Comparison of ENCODE assay signal across 17 cellular contexts in the genomic region with DNA sequence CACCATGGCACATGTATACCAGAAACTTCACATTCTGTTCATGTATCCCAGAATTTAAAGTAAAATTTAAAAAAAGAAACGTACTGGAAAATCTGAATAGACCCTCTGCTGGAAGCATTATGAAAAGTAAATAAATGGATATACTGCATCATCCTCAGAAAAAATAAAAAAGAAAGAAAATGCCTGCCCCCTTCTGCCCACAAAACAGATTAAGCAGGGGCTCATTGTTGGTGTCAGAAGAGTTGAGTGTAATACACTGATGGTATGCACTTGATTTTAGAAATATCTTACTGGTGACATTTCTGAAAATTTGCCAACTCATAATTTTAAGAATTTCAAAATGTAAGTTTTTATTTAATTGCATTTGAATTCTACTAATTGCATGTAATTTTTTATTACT.
DNase-seq lines count a peak whose midpoint lies in the region; ATAC-seq and TF ChIP-seq lines count a peak whose summit lies in the region.
"Had no signal": no experiment of that assay in that cellular context is flagged by ENCODE, and none has a peak within 500 bp of the region (broad histone marks: within the 10 kb centered on the region; RNA-seq: fewer than 3 reads in every experiment).

No MANE protein-coding gene starts in this region.

- no TSS peak for BruUV-seq in Caco-2 (replicated peaks; lab: Mats Ljungman, UMichigan)

- POLR2A ChIA-PET in Caco-2 (lab: Charles Lee) = no interaction called here

- peaks cover 17% of the 10 kb centered on the region for H3K4me1 Mint-ChIP-seq in GM23338
- no peaks in the 10 kb centered on the region for H3K4me1 Mint-ChIP-seq in Caco-2 (ENCODE audit: low read depth, unreplicated experiment)

- H2AFZ ChIP-seq in GM23338 = no peak overlapping the region

- TF ChIP-seq CTCF in GM23338 (conservative IDR thresholded peaks at IDR 0.05; ENCODE audit: low read depth in 2 of 2) (no peak; a peak in 1 of 4 replicates), VCaP (conservative IDR thresholded peaks at IDR 0.05) (no peak), Caco-2 (IDR thresholded peaks at IDR 0.05; ENCODE audit: insufficient read depth in 1 of 2, low read depth in 1 of 2, low read length in 1 of 2, severe bottlenecking in 1 of 2, unreplicated experiment in 1 of 2) (no peak)

- H3K27ac ChIP-seq in GM23338 (ENCODE audit: low read depth) = peak overlapping the region; percentile 91
- H3K27ac ChIP-seq in VCaP = peak overlapping the region; percentile 78
- H3K27ac ChIP-seq in iPS-20b (ENCODE audit: low read length) = peak overlapping the region; percentile 91
- H3K27ac ChIP-seq: BLaER1 had no signal

- H3K9me3 Mint-ChIP-seq in GM23338 = peaks cover 19% of the 10 kb centered on the region
- no peaks in the 10 kb centered on the region for H3K9me3 Mint-ChIP-seq in Caco-2 (ENCODE audit: unreplicated experiment)
- H3K9me3 Mint-ChIP-seq: CD8-positive, alpha-beta memory T cell had no signal

- in situ Hi-C loops in KBM-7 (cut with MboI; ENCODE audit: low pct_unique_long_range_greater_than_20kb, low sequenced_read_pairs) = no loop called here

- no peaks in the 10 kb centered on the region for H3F3A ChIP-seq in GM23338 (replicated peaks; ENCODE audit: low read depth)

- no peaks in the 10 kb centered on the region; the same call in 1 of the 2 replicates for H3K9me3 ChIP-seq in iPS-20b (ENCODE audit: insufficient read depth, low read depth, low read length)
- peaks cover 21% of the 10 kb centered on the region; the same call in 1 of the 2 replicates for H3K9me3 ChIP-seq in Caco-2

- H3K4me1 ChIP-seq in GM23338 (ENCODE audit: insufficient read depth) (peaks cover 9% of the 10 kb centered on the region), iPS-20b (ENCODE audit: insufficient read depth, low read length) (peaks cover 7% of the 10 kb centered on the region), Caco-2 (peaks cover 6% of the 10 kb centered on the region; the same call in 1 of the 2 replicates)
- H3K4me1 ChIP-seq: BLaER1 had no signal

- DNase-seq in GM23338 (ENCODE audit: low spot score) = no peak
- DNase-seq in KBM-7 = peak; percentile 7
- DNase-seq in NCI-H345 treated with DMSO at 0.1 percent for 48 hours (lab: John Stamatoyannopoulos, UW; ENCODE audit: unreplicated experiment) = no peak
- DNase-seq in NCI-H748 treated with DMSO at 0.1 percent for 48 hours (lab: John Stamatoyannopoulos, UW) = no peak
- no peak for DNase-seq in Caco-2
- DNase-seq: CD8-positive, alpha-beta memory T cell; DMS 273 treated with DMSO at 0.1 percent for 48 hours; NCI-H1048; NCI-H1694; NCI-H345; NCI-H69; SHP77; T-helper 17 cell had no signal

- no peak overlapping the region for H3K4me3 Mint-ChIP-seq in GM23338
- no peak overlapping the region for H3K4me3 Mint-ChIP-seq in Caco-2 (ENCODE audit: unreplicated experiment)
- H3K4me3 Mint-ChIP-seq: CD8-positive, alpha-beta memory T cell; T-helper 17 cell had no signal

- CTCF ChIA-PET in Caco-2 (lab: Charles Lee) = no interaction called here

- H3K79me2 ChIP-seq in GM23338 (replicated peaks; ENCODE audit: insufficient read depth) = no peaks in the 10 kb centered on the region

- intact Hi-C loops in Caco-2 (cut with micrococcal nuclease; ENCODE audit: unreplicated experiment) = no loop called here

- H3K4me2 ChIP-seq in GM23338 = peak overlapping the region; percentile 25
- H3K4me2 ChIP-seq: BLaER1 had no signal

- H3K36me3 ChIP-seq in GM23338 (ENCODE audit: insufficient read depth) (0 out of 2 replicates have a peak, but pooled peaks cover 4% of the 10 kb centered on the region), iPS-20b (ENCODE audit: insufficient read depth, low read depth, low read length) (peaks cover 17% of the 10 kb centered on the region), Caco-2 (ENCODE audit: control insufficient read depth, insufficient read depth, low read length) (no peaks in the 10 kb centered on the region)

- peak overlapping the region; percentile 79; the same call in 1 of the 2 replicates for H3K27ac Mint-ChIP-seq in GM23338
- H3K27ac Mint-ChIP-seq in Caco-2 (ENCODE audit: unreplicated experiment) = no peak overlapping the region
- H3K27ac Mint-ChIP-seq: CD8-positive, alpha-beta memory T cell; T-helper 17 cell had no signal

- H3K27me3 Mint-ChIP-seq in GM23338 (ENCODE audit: insufficient read depth, low read depth, poor library complexity) = peaks cover 2% of the 10 kb centered on the region
- H3K27me3 Mint-ChIP-seq in Caco-2 (ENCODE audit: insufficient read depth, unreplicated experiment) = no peaks in the 10 kb centered on the region
- H3K27me3 Mint-ChIP-seq: CD8-positive, alpha-beta memory T cell; T-helper 17 cell had no signal

- no peak overlapping the region for H3K4me3 ChIP-seq in GM23338
- 0 out of 2 replicates have a peak overlapping the region, but pooled peaks have one; percentile 39 for H3K4me3 ChIP-seq in iPS-20b (ENCODE audit: low read length)
- no peak overlapping the region for H3K4me3 ChIP-seq in Caco-2 (ENCODE audit: low read depth, low read length)
- H3K4me3 ChIP-seq: BLaER1, GM12878 had no signal

- H3K9me2 ChIP-seq in GM23338 (ENCODE audit: insufficient read depth) = no peaks in the 10 kb centered on the region

- no peaks in the 10 kb centered on the region for H4K20me1 ChIP-seq in GM23338 (replicated peaks; ENCODE audit: insufficient read depth)
- H4K20me1 ChIP-seq: BLaER1 had no signal

- H3K9ac ChIP-seq in iPS-20b (ENCODE audit: low read depth, low read length) = peak overlapping the region; percentile 75; the same call in 1 of the 2 replicates
- H3K9ac ChIP-seq: BLaER1 had no signal

- H3K27me3 ChIP-seq in GM23338 (ENCODE audit: insufficient read depth) = no peaks in the 10 kb centered on the region
- H3K27me3 ChIP-seq in iPS-20b (ENCODE audit: insufficient read depth, low read length) = no peaks in the 10 kb centered on the region
- no peaks in the 10 kb centered on the region for H3K27me3 ChIP-seq in Caco-2 (replicated peaks; ENCODE audit: control insufficient read depth, insufficient read depth, low read length)
- H3K27me3 ChIP-seq: BLaER1 had no signal

- H3K36me3 Mint-ChIP-seq in GM23338 (ENCODE audit: low read depth) (peaks cover 70% of the 10 kb centered on the region), Caco-2 (ENCODE audit: insufficient read depth, unreplicated experiment) (peaks cover 24% of the 10 kb centered on the region)

- ATAC-seq in GM23338 = no peak; the same call in 2 of the 3 replicates
- ATAC-seq: T-helper 17 cell had no signal

TF ChIP-seq in GM23338, 12 proteins besides CTCF, POLR2A, EP300 and RAD21:
- TF ChIP-seq STAT1 (IDR thresholded peaks at IDR 0.05; ENCODE audit: unreplicated experiment) (no peak), POLR2AphosphoS5 (IDR thresholded peaks at IDR 0.05; ENCODE audit: low read depth) (no peak)
- TF ChIP-seq, protein P1, sequence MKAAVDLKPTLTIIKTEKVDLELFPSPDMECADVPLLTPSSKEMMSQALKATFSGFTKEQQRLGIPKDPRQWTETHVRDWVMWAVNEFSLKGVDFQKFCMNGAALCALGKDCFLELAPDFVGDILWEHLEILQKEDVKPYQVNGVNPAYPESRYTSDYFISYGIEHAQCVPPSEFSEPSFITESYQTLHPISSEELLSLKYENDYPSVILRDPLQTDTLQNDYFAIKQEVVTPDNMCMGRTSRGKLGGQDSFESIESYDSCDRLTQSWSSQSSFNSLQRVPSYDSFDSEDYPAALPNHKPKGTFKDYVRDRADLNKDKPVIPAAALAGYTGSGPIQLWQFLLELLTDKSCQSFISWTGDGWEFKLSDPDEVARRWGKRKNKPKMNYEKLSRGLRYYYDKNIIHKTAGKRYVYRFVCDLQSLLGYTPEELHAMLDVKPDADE (IDR thresholded peaks at IDR 0.05) = no peak
